Comparison of ENCODE assay signal across 9 cellular contexts in genomic region chr5:24644757-24645156, GRCh38. TPM values are rescaled to one million over a fixed set of nuclear protein-coding genes. Genes with fewer than 3 reads are reported as not detected.
DNase-seq lines count a peak whose midpoint lies in the region; ATAC-seq and TF ChIP-seq lines count a peak whose summit lies in the region.
"Had no signal": no experiment of that assay in that cellular context is flagged by ENCODE, and none has a peak within 500 bp of the region (broad histone marks: within the 10 kb centered on the region; RNA-seq: fewer than 3 reads in every experiment).

Gene CDH10 (minus strand): TSS chr5:24644978. CDS start chr5:24593490, 51,488 bp downstream.

- POLR2A ChIA-PET in OCI-LY7 (lab: Charles Lee), result interaction anchor here (0.6 to 0.7 kb wide), 2 partner anchors 77 to 1424 kb away, joined by 3 to 5 read pairs; no protein-coding TSS in a partner anchor

- no peak for ATAC-seq in HG03159 (IDR thresholded peaks at IDR 0.05; ENCODE audit: unreplicated experiment)
- no peak for ATAC-seq in GM18873 (IDR thresholded peaks at IDR 0.05; ENCODE audit: low FRiP score, unreplicated experiment)

- no peak within 1 kb of the TSS for H3K4me2 ChIP-seq in OCI-LY7 (ENCODE audit: low read length)

- TF ChIP-seq EP300 in stomach (IDR thresholded peaks at IDR 0.05), result no peak

- WGBS in stomach, 5 donors, result 2 to 4% (median 3%) methylated on average over 14 of the region's 14 CpGs

- no peaks in the 10 kb centered on the region for H3K9me2 ChIP-seq in OCI-LY7 (ENCODE audit: insufficient read depth, low read length)

- no peaks in the 10 kb centered on the region for H3K36me3 ChIP-seq in OCI-LY7 (ENCODE audit: insufficient read depth, low read length)
- H3K36me3 ChIP-seq in stomach, result no peaks in the 10 kb centered on the region

- BruUV-seq in OCI-LY7 (replicated peaks; lab: Mats Ljungman, UMichigan), result no TSS peak

- H4K20me1 ChIP-seq in OCI-LY7 (ENCODE audit: insufficient read depth, low read length), result no peaks in the 10 kb centered on the region

- no peaks in the 10 kb centered on the region for H3K9me3 Mint-ChIP-seq in neural crest cell

- TF ChIP-seq POLR2A in stomach (IDR thresholded peaks at IDR 0.05), result no peak

- H3K36me3 Mint-ChIP-seq in neural crest cell (ENCODE audit: low read depth), result no peaks in the 10 kb centered on the region

- no peaks in the 10 kb centered on the region for H3K79me2 ChIP-seq in OCI-LY7 (ENCODE audit: insufficient read depth, low read depth, low read length)

- H3K27me3 Mint-ChIP-seq in neural crest cell (ENCODE audit: low read depth), result no peaks in the 10 kb centered on the region

- DNase-seq in DMS53 treated with DMSO at 0.1 percent for 48 hours (lab: John Stamatoyannopoulos, UW; ENCODE audit: unreplicated experiment), result peak; percentile 71
- peak; percentile 95 for DNase-seq in NCI-H69 (lab: John Stamatoyannopoulos, UW)
- DNase-seq in ecto neural progenitor cell (ENCODE audit: low spot score), result peak; percentile 89
- DNase-seq in neural crest cell (ENCODE audit: low read depth, low spot score), result peak; percentile 62
- DNase-seq in OCI-LY7 (ENCODE audit: low spot score), result no peak
- DNase-seq in stomach, result no peak
- DNase-seq: effector memory CD4-positive, alpha-beta T cell had no signal

- peaks cover 43% of the 10 kb centered on the region for H3K4me1 Mint-ChIP-seq in neural crest cell

- H3K4me3 ChIP-seq in OCI-LY7 (ENCODE audit: low read depth, low read length, poor library complexity, severe bottlenecking) (no peak within 1 kb of the TSS), stomach (peak within 1 kb of the TSS in 1 of 4 donors; percentile 21)

- CTCF ChIA-PET in OCI-LY7 (lab: Charles Lee; ENCODE audit: unreplicated experiment), result no interaction called here

- intact Hi-C loops in OCI-LY7 (cut with micrococcal nuclease; ENCODE audit: unreplicated experiment) (loop anchor here (5.0 to 10.0 kb wide), 2 partner anchors 412 to 670 kb away; no protein-coding TSS in a partner anchor), stomach (cut with DNase I; ENCODE audit: low total_unique reads) (no loop called here)

- H3K4me1 ChIP-seq in OCI-LY7 (ENCODE audit: insufficient read depth, low read length, poor library complexity, severe bottlenecking) (no peaks in the 10 kb centered on the region), stomach (peaks cover 0 to 10% (median 3%) of the 10 kb centered on the region in 4 donors)

- H3K27me3 ChIP-seq in stomach, result peaks cover 0 to 14% (median 0%) of the 10 kb centered on the region in 3 donors

- no peak within 1 kb of the TSS for H2AFZ ChIP-seq in OCI-LY7 (ENCODE audit: low read length)

- H3K27ac ChIP-seq in OCI-LY7 (ENCODE audit: low read depth, low read length, poor library complexity, severe bottlenecking) (no peak within 1 kb of the TSS), stomach (no peak within 1 kb of the TSS)

- peak within 1 kb of the TSS; percentile 94 for H3K27ac Mint-ChIP-seq in neural crest cell (ENCODE audit: unreplicated experiment)

- no peak for TF ChIP-seq CTCF in neural crest cell (conservative IDR thresholded peaks at IDR 0.05)
- no peak for TF ChIP-seq CTCF in OCI-LY7 (conservative IDR thresholded peaks at IDR 0.05; ENCODE audit: low read length)
- no peak for TF ChIP-seq CTCF in stomach (IDR thresholded peaks at IDR 0.05)

- no peaks in the 10 kb centered on the region for H3K9me3 ChIP-seq in OCI-LY7 (ENCODE audit: low read length)
- H3K9me3 ChIP-seq in stomach, result no peaks in the 10 kb centered on the region

- peak within 1 kb of the TSS; percentile 94 for H3K4me3 Mint-ChIP-seq in neural crest cell

RNA-seq across cellular contexts. Expression of gene CDH10, which starts in this region (rescaled TPM):
- total RNA-seq in neural crest cell (4.8 TPM in 2 replicates), OCI-LY7 (2022) (not detected in 2 replicates), stomach (1 to 10 TPM in 1 of 5 donors, not detected in 4; 4.2 TPM)
- not detected in 2 replicates for total RNA-seq in OCI-LY7 (2014; rRNA removed; shearing (Covaris generic))
- polyA plus RNA-seq in stomach, result not detected

Comparison
In these comparisons a context has a peak if more than half of its experiments do, and no peak if none do; other contexts are left out.
1. DNase-seq: peak in DMS53 treated with DMSO at 0.1 percent for 48 hours (single experiment), NCI-H69 (single experiment), ecto neural progenitor cell (single experiment) and neural crest cell (single experiment); none in OCI-LY7 (single experiment) and stomach (single experiment).